In genomic region chr2:203619192-203619878, GRCh38 we compare ENCODE assay signal across 23 cellular contexts.
"Had no signal": no experiment of that assay in that cellular context is flagged by ENCODE, and none has a peak within 500 bp of the region (broad histone marks: within the 10 kb centered on the region; RNA-seq: fewer than 3 reads in every experiment).

No MANE protein-coding gene starts in this region.

- H3K36me3 ChIP-seq: prostate gland, right atrium auricular region, stomach, thyroid gland had no signal

- H3K27ac Mint-ChIP-seq: immature natural killer cell; memory B cell; naive B cell; stimulated activated effector memory CD8-positive, alpha-beta T cell treated with anti-CD3 and anti-CD28 coated beads, Interleukin-12 subunit alpha, Interleukin-12 subunit beta, amount 100 ng/mL, for 72 hours; type B pancreatic cell had no signal

- ATAC-seq: effector memory CD8-positive, alpha-beta T cell; sciatic nerve; stimulated activated effector memory CD8-positive, alpha-beta T cell treated with anti-CD3 and anti-CD28 coated beads, Interleukin-12 subunit alpha, Interleukin-12 subunit beta, amount 100 ng/mL, for 72 hours had no signal

- H3K4me3 Mint-ChIP-seq: effector memory CD8-positive, alpha-beta T cell; immature natural killer cell; memory B cell; naive B cell; nephron; stimulated activated effector memory CD8-positive, alpha-beta T cell treated with anti-CD3 and anti-CD28 coated beads, Interleukin-12 subunit alpha, Interleukin-12 subunit beta, amount 100 ng/mL, for 72 hours; type B pancreatic cell had no signal

- H3K27me3 ChIP-seq: right atrium auricular region, stomach, thyroid gland had no signal

- DNase-seq: effector memory CD8-positive, alpha-beta T cell; hypothalamus; immature natural killer cell; islet precursor cell; kidney glomerular epithelial cell; naive B cell; occipital lobe; stimulated activated CD4-positive, alpha-beta T cell treated with anti-CD3 and anti-CD28 coated beads, Interleukin-2, amount 100 ng/mL, for 24 hours; stimulated activated CD4-positive, alpha-beta T cell treated with anti-CD3 and anti-CD28 coated beads, Interleukin-4, amount 100 ng/mL, for 24 hours; stimulated activated naive CD4-positive, alpha-beta T cell treated with Interleukin-2 at 50 U/mL for 16 hours; stomach; thyroid gland had no signal

- H3K4me3 ChIP-seq: coronary artery, lung, prostate gland, right atrium auricular region, stomach, thyroid gland had no signal

- H3K9me3 ChIP-seq: prostate gland, stomach, thyroid gland had no signal

- H3K9me3 Mint-ChIP-seq: effector memory CD8-positive, alpha-beta T cell; immature natural killer cell; type B pancreatic cell had no signal

- FAIRE-seq: endometrium, frontal cortex had no signal

- H3K27ac ChIP-seq: coronary artery, prostate gland, right atrium auricular region, stomach, thyroid gland had no signal

- H3K27me3 Mint-ChIP-seq: effector memory CD8-positive, alpha-beta T cell; type B pancreatic cell had no signal

- H3K4me1 Mint-ChIP-seq: memory B cell, naive B cell had no signal

- H3K4me1 ChIP-seq: prostate gland, right atrium auricular region, thyroid gland had no signal

- H3K36me3 Mint-ChIP-seq: immature natural killer cell; memory B cell; stimulated activated effector memory CD8-positive, alpha-beta T cell treated with anti-CD3 and anti-CD28 coated beads, Interleukin-12 subunit alpha, Interleukin-12 subunit beta, amount 100 ng/mL, for 72 hours; type B pancreatic cell had no signal
